In genomic region chr6:166591026-166591425, GRCh38 we compare ENCODE assay signal across 16 cellular contexts. TPM values are rescaled to one million over a fixed set of nuclear protein-coding genes. Genes with fewer than 3 reads are reported as not detected.
DNase-seq lines count a peak whose midpoint lies in the region; ATAC-seq and TF ChIP-seq lines count a peak whose summit lies in the region.
"Had no signal": no experiment of that assay in that cellular context is flagged by ENCODE, and none has a peak within 500 bp of the region (broad histone marks: within the 10 kb centered on the region; RNA-seq: fewer than 3 reads in every experiment).

No MANE protein-coding gene starts in this region.

- no peak overlapping the region for H3K4me3 ChIP-seq in parathyroid adenoma (ENCODE audit: low read depth, low read length)
- H3K4me3 ChIP-seq in ascending aorta = no peak overlapping the region
- H3K4me3 ChIP-seq: BLaER1, HAP-1 had no signal

- no peaks in the 10 kb centered on the region for H3K9me3 ChIP-seq in parathyroid adenoma (ENCODE audit: control insufficient read depth, low read length)
- H3K9me3 ChIP-seq in ascending aorta = no peaks in the 10 kb centered on the region
- H3K9me3 ChIP-seq: BLaER1, Caco-2, HAP-1 had no signal

- H3K27me3 Mint-ChIP-seq in activated CD8-positive, alpha-beta memory T cell treated with anti-CD3 and anti-CD28 coated beads, Interleukin-2, amount 10 ng/mL, durations not matched to agents 7 days and 5 days = no peaks in the 10 kb centered on the region
- no peaks in the 10 kb centered on the region for H3K27me3 Mint-ChIP-seq in chondrocyte (ENCODE audit: low read depth)

- no peak overlapping the region for H2AFZ ChIP-seq in parathyroid adenoma

- H3K4me1 ChIP-seq in parathyroid adenoma (peaks cover 56% of the 10 kb centered on the region), ascending aorta (peaks cover 0 to 3% of the 10 kb centered on the region in 2 donors)
- H3K4me1 ChIP-seq: Caco-2, HAP-1 had no signal

- no peak for ATAC-seq in activated CD8-positive, alpha-beta memory T cell treated with anti-CD3 and anti-CD28 coated beads, Interleukin-2, amount 10 ng/mL, durations not matched to agents 7 days and 5 days
- no peak for ATAC-seq in omental fat pad (ENCODE audit: low FRiP score)

- intact Hi-C loops in ascending aorta (cut with DNase I) = no loop called here

- H3K9ac ChIP-seq in parathyroid adenoma = no peak overlapping the region
- H3K9ac ChIP-seq: BLaER1 had no signal

- H3K27me3 ChIP-seq in parathyroid adenoma (ENCODE audit: control insufficient read depth, insufficient read depth, low read length) (no peaks in the 10 kb centered on the region), ascending aorta (no peaks in the 10 kb centered on the region)
- H3K27me3 ChIP-seq: BLaER1 had no signal

- H3K9me3 Mint-ChIP-seq in activated CD8-positive, alpha-beta memory T cell treated with anti-CD3 and anti-CD28 coated beads, Interleukin-2, amount 10 ng/mL, durations not matched to agents 7 days and 5 days (ENCODE audit: low read depth) = no peaks in the 10 kb centered on the region
- H3K9me3 Mint-ChIP-seq in chondrocyte (ENCODE audit: low read depth) = no peaks in the 10 kb centered on the region
- H3K9me3 Mint-ChIP-seq: CD8-positive, alpha-beta memory T cell had no signal

- H3K27ac ChIP-seq in parathyroid adenoma = peak overlapping the region; percentile 89
- H3K27ac ChIP-seq in ascending aorta = no peak overlapping the region
- H3K27ac ChIP-seq: BLaER1, HL-60 had no signal

- no peak overlapping the region for H3K27ac Mint-ChIP-seq in activated CD8-positive, alpha-beta memory T cell treated with anti-CD3 and anti-CD28 coated beads, Interleukin-2, amount 10 ng/mL, durations not matched to agents 7 days and 5 days
- peak overlapping the region; percentile 98 for H3K27ac Mint-ChIP-seq in chondrocyte (ENCODE audit: unreplicated experiment)
- H3K27ac Mint-ChIP-seq: CD8-positive, alpha-beta memory T cell had no signal

- peaks cover 18% of the 10 kb centered on the region for H3K4me1 Mint-ChIP-seq in activated CD8-positive, alpha-beta memory T cell treated with anti-CD3 and anti-CD28 coated beads, Interleukin-2, amount 10 ng/mL, durations not matched to agents 7 days and 5 days
- peaks cover 86% of the 10 kb centered on the region for H3K4me1 Mint-ChIP-seq in chondrocyte (ENCODE audit: low read depth)

- H3K36me3 Mint-ChIP-seq in activated CD8-positive, alpha-beta memory T cell treated with anti-CD3 and anti-CD28 coated beads, Interleukin-2, amount 10 ng/mL, durations not matched to agents 7 days and 5 days = no peaks in the 10 kb centered on the region
- peaks cover 2% of the 10 kb centered on the region for H3K36me3 Mint-ChIP-seq in chondrocyte (ENCODE audit: low read depth)
- H3K36me3 Mint-ChIP-seq: CD8-positive, alpha-beta memory T cell had no signal

- CTCF ChIA-PET in activated CD8-positive, alpha-beta memory T cell treated with anti-CD3 and anti-CD28 coated beads, Interleukin-2, amount 10 ng/mL, durations not matched to agents 7 days and 5 days (lab: Charles Lee) = no interaction called here

- peak overlapping the region; percentile 23 for H3K4me2 ChIP-seq in parathyroid adenoma (ENCODE audit: low read length)

- peak; percentile 16 for DNase-seq in activated CD8-positive, alpha-beta memory T cell treated with anti-CD3 and anti-CD28 coated beads, Interleukin-2, amount 10 ng/mL, durations not matched to agents 7 days and 5 days
- no peak for DNase-seq in activated CD8-positive, alpha-beta memory T cell treated with anti-CD3 and anti-CD28 coated beads, Interleukin-2, amount 50 U/mL, for 4 hours
- DNase-seq in chondrocyte (ENCODE audit: low spot score) (no peak), omental fat pad (ENCODE audit: low spot score) (no peak), NCI-H748 (lab: John Stamatoyannopoulos, UW; ENCODE audit: unreplicated experiment) (no peak), ascending aorta (ENCODE audit: low spot score in 2 of 2) (no peak)
- DNase-seq: 8988T; AML-193; Caco-2; CD8-positive, alpha-beta memory T cell; DMS53; GF-D8 had no signal

- peaks cover 45% of the 10 kb centered on the region for H3K79me2 ChIP-seq in parathyroid adenoma

- no peak overlapping the region for H3K4me3 Mint-ChIP-seq in activated CD8-positive, alpha-beta memory T cell treated with anti-CD3 and anti-CD28 coated beads, Interleukin-2, amount 10 ng/mL, durations not matched to agents 7 days and 5 days
- H3K4me3 Mint-ChIP-seq in chondrocyte (ENCODE audit: unreplicated experiment) = no peak overlapping the region
- H3K4me3 Mint-ChIP-seq: CD8-positive, alpha-beta memory T cell had no signal

- H3K36me3 ChIP-seq in parathyroid adenoma (ENCODE audit: control insufficient read depth, insufficient read depth, low read length) (no peaks in the 10 kb centered on the region), ascending aorta (no peaks in the 10 kb centered on the region)
- H3K36me3 ChIP-seq: BLaER1, HAP-1 had no signal

- no peak for TF ChIP-seq CTCF in chondrocyte (IDR thresholded peaks at IDR 0.05)
- no peak for TF ChIP-seq CTCF in parathyroid adenoma (IDR thresholded peaks at IDR 0.05)
- TF ChIP-seq CTCF in omental fat pad (IDR thresholded peaks at IDR 0.05) = no peak
- no peak for TF ChIP-seq CTCF in ascending aorta (IDR thresholded peaks at IDR 0.05)

RNA-seq across cellular contexts. Expression of gene RAMACL, which starts 4.5 kb away (rescaled TPM):
- total RNA-seq in activated CD8-positive, alpha-beta memory T cell treated with anti-CD3 and anti-CD28 coated beads, Interleukin-2, amount 10 ng/mL, durations not matched to agents 7 days and 5 days = under 1 TPM; 0.14 to 0.29 TPM
- total RNA-seq in chondrocyte (1.7 to 4.8 TPM (median 2.4 TPM) in 3 replicates), omental fat pad (10 to 100 TPM in 1 of 4 donors, 1 to 10 TPM in 3; 1.9 to 10.9 (median 4.6) TPM), ascending aorta (not detected)

RNA-seq across cellular contexts. Expression of gene RPS6KA2, which starts 36.0 kb away (rescaled TPM):
- 1 to 10 TPM; 4.5 to 5.4 TPM for total RNA-seq in activated CD8-positive, alpha-beta memory T cell treated with anti-CD3 and anti-CD28 coated beads, Interleukin-2, amount 10 ng/mL, durations not matched to agents 7 days and 5 days
- 124 to 147 TPM (median 127 TPM) in 3 replicates for total RNA-seq in chondrocyte
- total RNA-seq in omental fat pad = 10 to 100 TPM; 52.1 to 84.8 (median 58.7) TPM
- total RNA-seq in ascending aorta = 196 TPM

Comparison
In these comparisons a context has a peak if more than half of its experiments do, and no peak if none do; other contexts are left out.
1. RNA of gene RPS6KA2, which starts 36.0 kb away (total RNA-seq): 196 TPM in ascending aorta (single experiment), 124 to 147 TPM in chondrocyte and 52.1 to 84.8 TPM in omental fat pad; 4.5 to 5.4 TPM in activated CD8-positive, alpha-beta memory T cell treated with anti-CD3 and anti-CD28 coated beads, Interleukin-2, amount 10 ng/mL, durations not matched to agents 7 days and 5 days; every median in the first group is over 4 times any median in the second.